Comparison of ENCODE assay signal across 8 cellular contexts in genomic region chr16:67562918-67563707, GRCh38.
DNase-seq lines count a peak whose midpoint lies in the region; ATAC-seq and TF ChIP-seq lines count a peak whose summit lies in the region.

No MANE protein-coding gene starts in this region.

- H3K4me3 ChIP-seq in KMS-11 (IDR thresholded peaks at IDR 0.05; ENCODE audit: insufficient read depth, low read depth, low read length): peak overlapping the region; percentile 27

- peaks cover 30% of the 10 kb centered on the region for H3K4me1 ChIP-seq in KMS-11 (ENCODE audit: low read depth, poor library complexity, severe bottlenecking)

- peaks cover 5% of the 10 kb centered on the region; the same call in 1 of the 2 replicates for H4K20me1 ChIP-seq in KMS-11 (ENCODE audit: insufficient read depth)

- no peaks in the 10 kb centered on the region for H3K36me3 ChIP-seq in KMS-11 (ENCODE audit: insufficient read depth)

- H3K79me2 ChIP-seq in KMS-11 (ENCODE audit: insufficient read depth, low read depth): peaks cover 48% of the 10 kb centered on the region

- H3K27ac ChIP-seq in KMS-11: peak overlapping the region; percentile 99

- peak; percentile 30 for DNase-seq in GM04504 (ENCODE audit: low read depth)
- DNase-seq in activated CD4-positive, CD25-positive, alpha-beta regulatory T cell (lab: John Stamatoyannopoulos, UW): peak in 3 of 4 experiments; percentile 30 to 61 (median 59)
- DNase-seq in cerebellar cortex (ENCODE audit: low spot score): peak; percentile 41
- peak; percentile 63 for DNase-seq in kidney tubule cell (ENCODE audit: low spot score)
- DNase-seq in stimulated activated CD4-positive, alpha-beta T cell treated with anti-CD3 and anti-CD28 coated beads, Interleukin-2, amount 100 ng/mL, for 24 hours: peak; percentile 57
- no peak for DNase-seq in NCI-H1694 (lab: John Stamatoyannopoulos, UW)

- ATAC-seq in GM21619 (IDR thresholded peaks at IDR 0.05; ENCODE audit: unreplicated experiment): peak; percentile 15

- peak overlapping the region; percentile 99 for H3K4me2 ChIP-seq in KMS-11

- H2AFZ ChIP-seq in KMS-11 (ENCODE audit: low read depth): peak overlapping the region; percentile 42

- no peaks in the 10 kb centered on the region for H3K27me3 ChIP-seq in KMS-11 (ENCODE audit: insufficient read depth, low read depth)

- H3K9ac ChIP-seq in KMS-11: peak overlapping the region; percentile 98

- 0 out of 2 replicates have a peak, but pooled peaks have one; percentile 26 for TF ChIP-seq CTCF in KMS-11 (conservative IDR thresholded peaks at IDR 0.05; ENCODE audit: low read depth, low read length)
